ENCODE assay signal across 16 cellular contexts in genomic region chr9:108257387-108257786, GRCh38.
"Had no signal": no experiment of that assay in that cellular context is flagged by ENCODE, and none has a peak within 500 bp of the region (broad histone marks: within the 10 kb centered on the region; RNA-seq: fewer than 3 reads in every experiment).

No MANE protein-coding gene starts in this region.

- H3K27me3 Mint-ChIP-seq: activated CD4-positive, alpha-beta T cell treated with anti-CD3 and anti-CD28 coated beads, Interleukin-2, amount 10 ng/mL, durations not matched to agents 7 days and 5 days; activated naive CD8-positive, alpha-beta T cell treated with anti-CD3 and anti-CD28 coated beads, Interleukin-2, amount 10 ng/mL, durations not matched to agents 7 days and 5 days had no signal

- H3K9me3 Mint-ChIP-seq: activated CD4-positive, alpha-beta T cell treated with anti-CD3 and anti-CD28 coated beads, Interleukin-2, amount 10 ng/mL, durations not matched to agents 7 days and 5 days; activated naive CD8-positive, alpha-beta T cell treated with anti-CD3 and anti-CD28 coated beads, Interleukin-2, amount 10 ng/mL, durations not matched to agents 7 days and 5 days; activated T-helper 1 cell treated with anti-CD3 and anti-CD28 coated beads, Interleukin-12 subunit alpha, Interleukin-12 subunit beta, Interleukin-2, Interleukin-4 antibody, amounts not matched to agents 30 ng/mL and 10 ng/mL and 1 ng/mL, durations not matched to agents 14 hours and 24 hours and 36 hours; brain; nephron; T-helper 2 cell treated with Interferon-gamma antibody and Interleukin-4, amounts not matched to agents 5 μg/mL and 100 μg/mL, for 36 hours had no signal

- DNase-seq: activated CD4-positive, alpha-beta T cell treated with anti-CD3 and anti-CD28 coated beads, Interleukin-2, amount 10 ng/mL, durations not matched to agents 7 days and 5 days; activated CD4-positive, CD25-positive, alpha-beta regulatory T cell; activated CD8-positive, alpha-beta memory T cell treated with anti-CD3 and anti-CD28 coated beads, Interleukin-2, amount 50 U/mL, for 48 hours; activated naive CD4-positive, alpha-beta T cell; activated naive CD8-positive, alpha-beta T cell treated with anti-CD3 and anti-CD28 coated beads, Interleukin-2, amount 10 ng/mL, durations not matched to agents 7 days and 5 days; cerebellar nuclear complex; effector memory CD4-positive, alpha-beta T cell; nucleus accumbens; stimulated activated CD4-positive, alpha-beta T cell treated with anti-CD3 and anti-CD28 coated beads, Interleukin-15, amount 100 ng/mL, for 24 hours; stimulated activated CD4-positive, alpha-beta T cell treated with anti-CD3 and anti-CD28 coated beads, Interleukin-4, amount 100 ng/mL, for 1 hour; stimulated activated naive CD4-positive, alpha-beta T cell had no signal

- H3K4me1 Mint-ChIP-seq: activated CD4-positive, alpha-beta T cell treated with anti-CD3 and anti-CD28 coated beads, Interleukin-2, amount 10 ng/mL, durations not matched to agents 7 days and 5 days; activated naive CD8-positive, alpha-beta T cell treated with anti-CD3 and anti-CD28 coated beads, Interleukin-2, amount 10 ng/mL, durations not matched to agents 7 days and 5 days had no signal

- H3K4me3 Mint-ChIP-seq: activated CD4-positive, alpha-beta T cell treated with anti-CD3 and anti-CD28 coated beads, Interleukin-2, amount 10 ng/mL, durations not matched to agents 7 days and 5 days; activated naive CD8-positive, alpha-beta T cell treated with anti-CD3 and anti-CD28 coated beads, Interleukin-2, amount 10 ng/mL, durations not matched to agents 7 days and 5 days; activated T-helper 1 cell treated with anti-CD3 and anti-CD28 coated beads, Interleukin-12 subunit alpha, Interleukin-12 subunit beta, Interleukin-2, Interleukin-4 antibody, amounts not matched to agents 30 ng/mL and 10 ng/mL and 1 ng/mL, durations not matched to agents 14 hours and 24 hours and 36 hours; brain; nephron; T-helper 2 cell treated with Interferon-gamma antibody and Interleukin-4, amounts not matched to agents 5 μg/mL and 100 μg/mL, for 36 hours had no signal

- H3K27ac Mint-ChIP-seq: activated CD4-positive, alpha-beta T cell treated with anti-CD3 and anti-CD28 coated beads, Interleukin-2, amount 10 ng/mL, durations not matched to agents 7 days and 5 days; activated naive CD8-positive, alpha-beta T cell treated with anti-CD3 and anti-CD28 coated beads, Interleukin-2, amount 10 ng/mL, durations not matched to agents 7 days and 5 days; activated T-helper 1 cell treated with anti-CD3 and anti-CD28 coated beads, Interleukin-12 subunit alpha, Interleukin-12 subunit beta, Interleukin-2, Interleukin-4 antibody, amounts not matched to agents 30 ng/mL and 10 ng/mL and 1 ng/mL, durations not matched to agents 14 hours and 24 hours and 36 hours; brain; nephron; progenitor cell of endocrine pancreas; T-helper 2 cell treated with Interferon-gamma antibody and Interleukin-4, amounts not matched to agents 5 μg/mL and 100 μg/mL, for 36 hours had no signal

- H3K36me3 Mint-ChIP-seq: activated naive CD8-positive, alpha-beta T cell treated with anti-CD3 and anti-CD28 coated beads, Interleukin-2, amount 10 ng/mL, durations not matched to agents 7 days and 5 days; brain had no signal
